9 cellular contexts compared by ENCODE assay signal in the genomic region with DNA sequence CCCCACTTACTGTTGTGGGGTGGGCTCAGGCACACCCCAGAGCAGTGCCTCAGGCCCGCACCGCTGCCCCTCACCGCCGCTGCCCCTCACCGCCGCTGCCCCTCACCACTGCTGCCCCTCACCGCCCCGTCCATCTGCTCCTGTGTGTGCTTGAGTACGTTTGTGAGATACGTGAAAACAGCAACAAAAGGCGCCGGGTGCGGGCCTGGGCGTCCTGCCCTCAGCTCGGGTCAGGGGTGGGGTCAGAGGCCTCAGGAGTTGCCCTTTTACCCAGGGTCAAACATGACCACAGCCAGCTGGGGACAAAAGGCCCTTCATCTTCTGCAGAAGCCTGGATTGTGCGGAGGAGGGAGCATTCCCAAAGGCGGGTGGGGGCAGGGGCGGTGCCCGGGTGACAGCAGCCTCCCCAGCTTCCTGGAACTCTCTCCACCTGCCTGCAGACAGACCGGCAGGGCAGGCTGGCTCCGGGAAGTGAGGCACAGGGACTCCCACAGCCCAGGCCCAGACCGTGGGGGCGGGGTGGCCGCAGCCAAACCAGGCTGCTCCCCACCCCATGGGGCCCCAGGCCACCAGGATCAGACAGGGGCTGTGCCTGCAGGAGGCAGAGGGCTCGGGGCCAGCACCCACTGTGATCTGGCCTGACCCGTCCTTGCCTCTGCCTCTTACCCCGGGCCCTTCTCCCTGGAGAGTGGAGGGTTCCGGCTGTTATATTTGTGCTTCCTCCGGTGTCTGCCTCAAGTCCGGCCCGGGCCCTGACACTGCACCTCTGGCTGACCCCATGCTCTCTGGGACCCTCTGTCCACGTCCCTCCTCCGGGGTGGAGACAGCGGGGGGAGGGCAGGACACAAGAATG. TPM values are rescaled to one million over a fixed set of nuclear protein-coding genes. Genes with fewer than 3 reads are reported as not detected.
DNase-seq lines count a peak whose midpoint lies in the region; TF ChIP-seq lines count a peak whose summit lies in the region.
"Had no signal": no experiment of that assay in that cellular context is flagged by ENCODE, and none has a peak within 500 bp of the region (broad histone marks: within the 10 kb centered on the region; RNA-seq: fewer than 3 reads in every experiment).

No MANE protein-coding gene starts in this region.

- H3K36me3 ChIP-seq in ascending aorta = no peaks in the 10 kb centered on the region

- peak overlapping the region; percentile 55 for H3K27ac Mint-ChIP-seq in stimulated activated naive CD8-positive, alpha-beta T cell treated with anti-CD3 and anti-CD28 coated beads, Interleukin-15, Interleukin-2, amounts not matched to agents 100 ng/mL and 50 ng/mL, for 24 hours
- H3K27ac Mint-ChIP-seq: activated B cell treated with CpG ODN at 0.5 μM for 24 hours had no signal

- H3K9me3 ChIP-seq in ascending aorta = no peaks in the 10 kb centered on the region

- TF ChIP-seq CTCF in ascending aorta (IDR thresholded peaks at IDR 0.05) (no peak), foreskin fibroblast (IDR thresholded peaks at IDR 0.05; ENCODE audit: low read depth, low read length) (no peak)

- peaks cover 15 to 34% of the 10 kb centered on the region in 2 donors for H3K4me1 ChIP-seq in ascending aorta

- peak; percentile 35 for DNase-seq in stimulated activated CD4-positive, alpha-beta T cell treated with anti-CD3 and anti-CD28 coated beads, Interleukin-15, amount 100 ng/mL, for 24 hours
- DNase-seq in stimulated activated CD4-positive, alpha-beta T cell treated with anti-CD3 and anti-CD28 coated beads, Interleukin-4, amount 100 ng/mL, for 4 hours = no peak
- DNase-seq in ascending aorta (ENCODE audit: low spot score in 2 of 2) (no peak), kidney tubule cell (ENCODE audit: low spot score) (peak; percentile 74), foreskin fibroblast (no peak), dermis blood vessel endothelial cell (no peak)
- DNase-seq in activated CD4-positive, alpha-beta T cell treated with anti-CD3 and anti-CD28 coated beads for 1 hour = no peak
- DNase-seq: activated B cell treated with CpG ODN at 0.5 μM for 24 hours had no signal

- H3K36me3 Mint-ChIP-seq in stimulated activated naive CD8-positive, alpha-beta T cell treated with anti-CD3 and anti-CD28 coated beads, Interleukin-15, Interleukin-2, amounts not matched to agents 100 ng/mL and 50 ng/mL, for 24 hours (ENCODE audit: low read depth) = no peaks in the 10 kb centered on the region

- no peaks in the 10 kb centered on the region for H3K9me3 Mint-ChIP-seq in stimulated activated naive CD8-positive, alpha-beta T cell treated with anti-CD3 and anti-CD28 coated beads, Interleukin-15, Interleukin-2, amounts not matched to agents 100 ng/mL and 50 ng/mL, for 24 hours
- H3K9me3 Mint-ChIP-seq: activated B cell treated with CpG ODN at 0.5 μM for 24 hours had no signal

- peak overlapping the region; percentile 51 for H3K4me3 Mint-ChIP-seq in stimulated activated naive CD8-positive, alpha-beta T cell treated with anti-CD3 and anti-CD28 coated beads, Interleukin-15, Interleukin-2, amounts not matched to agents 100 ng/mL and 50 ng/mL, for 24 hours
- H3K4me3 Mint-ChIP-seq: activated B cell treated with CpG ODN at 0.5 μM for 24 hours had no signal

- intact Hi-C loops in ascending aorta (cut with DNase I) = no loop called here

- H3K27me3 ChIP-seq in ascending aorta = peaks cover 3% of the 10 kb centered on the region

- no peak overlapping the region for H3K4me3 ChIP-seq in ascending aorta
- H3K4me3 ChIP-seq in foreskin fibroblast (ENCODE audit: low read depth in 1 of 2, low read length in 2 of 2) = no peak overlapping the region

- H3K27ac ChIP-seq in ascending aorta = peak overlapping the region; percentile 81 to 82

- H3K4me1 Mint-ChIP-seq in stimulated activated naive CD8-positive, alpha-beta T cell treated with anti-CD3 and anti-CD28 coated beads, Interleukin-15, Interleukin-2, amounts not matched to agents 100 ng/mL and 50 ng/mL, for 24 hours (ENCODE audit: low read depth) = peaks cover 23% of the 10 kb centered on the region

- peaks cover 21% of the 10 kb centered on the region for H3K27me3 Mint-ChIP-seq in stimulated activated naive CD8-positive, alpha-beta T cell treated with anti-CD3 and anti-CD28 coated beads, Interleukin-15, Interleukin-2, amounts not matched to agents 100 ng/mL and 50 ng/mL, for 24 hours

RNA-seq across cellular contexts. Expression of a gene that starts 2.3 kb away (rescaled TPM):
- 79.0 TPM for total RNA-seq in ascending aorta
- total RNA-seq in dermis blood vessel endothelial cell = 12.7 and 45.3 TPM in 2 replicates
- total RNA-seq: activated B cell treated with CpG ODN at 0.5 μM for 24 hours had no signal

RNA-seq across cellular contexts. Expression of a gene that starts 12.1 kb away (rescaled TPM):
- total RNA-seq in ascending aorta = 12.5 TPM
- total RNA-seq in dermis blood vessel endothelial cell = 0.28 and 0.51 TPM in 2 replicates

RNA-seq across cellular contexts. Expression of a gene that starts 16.3 kb away (rescaled TPM):
- total RNA-seq in ascending aorta (not detected), dermis blood vessel endothelial cell (0.17 and 1.5 TPM in 2 replicates)

RNA-seq across cellular contexts. Expression of a gene that starts 26.1 kb away (rescaled TPM):
- total RNA-seq in ascending aorta = 63.4 TPM
- 98.2 and 102 TPM in 2 replicates for total RNA-seq in dermis blood vessel endothelial cell

RNA-seq across cellular contexts. Expression of a gene that starts 34.0 kb away (rescaled TPM):
- total RNA-seq in ascending aorta = 150 TPM
- total RNA-seq in dermis blood vessel endothelial cell = 71.1 and 183 TPM in 2 replicates

Comparison
In these comparisons a context has a peak if more than half of its experiments do, and no peak if none do; other contexts are left out.
1. DNase-seq: peak in stimulated activated CD4-positive, alpha-beta T cell treated with anti-CD3 and anti-CD28 coated beads, Interleukin-15, amount 100 ng/mL, for 24 hours (single experiment) and kidney tubule cell (single experiment); none in stimulated activated CD4-positive, alpha-beta T cell treated with anti-CD3 and anti-CD28 coated beads, Interleukin-4, amount 100 ng/mL, for 4 hours (0 of 2), ascending aorta (0 of 2), foreskin fibroblast (0 of 2), dermis blood vessel endothelial cell (single experiment) and activated CD4-positive, alpha-beta T cell treated with anti-CD3 and anti-CD28 coated beads for 1 hour (single experiment).